22 cellular contexts compared by ENCODE assay signal in the genomic region with DNA sequence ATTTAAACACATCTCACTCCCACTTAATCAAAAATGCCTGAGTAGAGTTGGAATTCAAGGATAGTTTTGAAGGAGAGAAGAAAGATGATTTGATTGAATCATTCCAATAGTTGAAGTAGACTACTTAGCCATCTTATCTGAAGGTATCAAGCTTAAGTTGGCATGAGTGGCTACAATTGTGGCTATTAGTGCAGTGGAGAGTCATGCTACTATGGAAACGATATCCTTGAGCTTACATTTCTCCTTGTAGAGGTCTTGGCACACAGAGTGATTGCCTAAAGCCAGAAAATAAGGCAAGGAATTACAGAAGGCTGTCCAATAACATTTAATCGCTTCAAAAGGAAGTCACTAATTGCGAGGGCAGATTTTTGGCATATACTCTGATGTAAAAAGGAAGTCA.
"Had no signal": no experiment of that assay in that cellular context is flagged by ENCODE, and none has a peak within 500 bp of the region (broad histone marks: within the 10 kb centered on the region; RNA-seq: fewer than 3 reads in every experiment).

No MANE protein-coding gene starts in this region.

- H3K9me3 ChIP-seq: esophagus squamous epithelium, ovary, right lobe of liver, thoracic aorta, vagina had no signal

- H3K27me3 ChIP-seq: esophagus squamous epithelium, ovary, right lobe of liver, tibial nerve, vagina had no signal

- H3K4me1 ChIP-seq: esophagus squamous epithelium, right lobe of liver, tibial nerve, vagina had no signal

- H3K36me3 ChIP-seq: esophagus squamous epithelium, ovary, right lobe of liver, thoracic aorta, tibial nerve, vagina had no signal

- H3K4me3 ChIP-seq: esophagus squamous epithelium, ovary, right lobe of liver, thoracic aorta, tibial nerve, vagina had no signal

- H3K27ac ChIP-seq: esophagus squamous epithelium, ovary, right lobe of liver, thoracic aorta, tibial nerve, vagina had no signal

- DNase-seq: cortex of kidney; effector memory CD8-positive, alpha-beta T cell; erythroblast; esophagus squamous epithelium; hypothalamus; immature natural killer cell; islet precursor cell; kidney glomerular epithelial cell; naive thymus-derived CD8-positive, alpha-beta T cell; nephron progenitor cell; nucleus accumbens; ovary; posterior cingulate gyrus; retina; right lobe of liver; small intestine; stimulated activated CD4-positive, alpha-beta T cell treated with anti-CD3 and anti-CD28 coated beads, Interleukin-15, amount 100 ng/mL, for 24 hours; stimulated activated CD4-positive, alpha-beta T cell treated with anti-CD3 and anti-CD28 coated beads, Interleukin-2, amount 100 ng/mL, for 48 hours; stimulated activated naive B cell treated with anti-CD40 and anti-IgM and Interleukin-4, amounts not matched to agents 10 μg/mL and 1 μg/mL and 100 μg/mL, for 72 hours had no signal

- ATAC-seq: effector memory CD8-positive, alpha-beta T cell; naive thymus-derived CD8-positive, alpha-beta T cell; right lobe of liver; stimulated activated naive B cell treated with anti-CD40 and anti-IgM and Interleukin-4, amounts not matched to agents 10 μg/mL and 1 μg/mL and 100 μg/mL, for 72 hours had no signal
